In genomic region chr21:35039595-35040291, GRCh38 we compare ENCODE assay signal across 1 cellular context.
TF ChIP-seq lines count a peak whose summit lies in the region.

No MANE protein-coding gene starts in this region.

TF ChIP-seq in IMR-90, 13 proteins besides CTCF, POLR2A, EP300 and RAD21:
- TF ChIP-seq RCOR1 (IDR thresholded peaks at IDR 0.05; ENCODE audit: insufficient replicate concordance, low read length), result no peak
- no peak for TF ChIP-seq BHLHE40 (IDR thresholded peaks at IDR 0.05; ENCODE audit: low read depth, low read length)
- TF ChIP-seq MXI1 (IDR thresholded peaks at IDR 0.05; ENCODE audit: borderline replicate concordance, low read depth, low read length), result no peak
- TF ChIP-seq NFE2L2 (IDR thresholded peaks at IDR 0.05; ENCODE audit: low read depth, low read length), result no peak
- no peak for TF ChIP-seq MAFK (IDR thresholded peaks at IDR 0.05; ENCODE audit: low read depth, low read length)
- no peak for TF ChIP-seq SMC3 (IDR thresholded peaks at IDR 0.05; ENCODE audit: low read depth, low read length)
- no peak for TF ChIP-seq CHD1 (IDR thresholded peaks at IDR 0.05; ENCODE audit: low read depth, low read length)
- no peak for TF ChIP-seq FOS (IDR thresholded peaks at IDR 0.05; ENCODE audit: low read depth, low read length)
- no peak for TF ChIP-seq CEBPB (IDR thresholded peaks at IDR 0.05; ENCODE audit: low read depth, low read length)
- TF ChIP-seq USF2 (IDR thresholded peaks at IDR 0.05; ENCODE audit: low read depth, low read length), result no peak
- no peak for TF ChIP-seq ELK1 (IDR thresholded peaks at IDR 0.05; ENCODE audit: borderline replicate concordance, low read depth, low read length)
- TF ChIP-seq RFX5 (IDR thresholded peaks at IDR 0.05; ENCODE audit: low read depth, low read length), result no peak
- TF ChIP-seq MAZ (IDR thresholded peaks at IDR 0.05; ENCODE audit: borderline replicate concordance, low read depth, low read length), result no peak
